In genomic region chrX:74133156-74133796, GRCh38 we compare ENCODE assay signal across 8 cellular contexts.
DNase-seq lines count a peak whose midpoint lies in the region; ATAC-seq and TF ChIP-seq lines count a peak whose summit lies in the region.

No MANE protein-coding gene starts in this region.

- H3K9me3 ChIP-seq in tibial artery, result no peaks in the 10 kb centered on the region

- DNase-seq in COLO829 (ENCODE audit: low spot score) (peak; percentile 49), HT1080 (ENCODE audit: low read depth) (peak; percentile 41), NCI-H82 treated with DMSO at 0.1 percent for 48 hours (lab: John Stamatoyannopoulos, UW; ENCODE audit: unreplicated experiment) (peak; percentile 2), kidney tubule cell (ENCODE audit: low spot score) (peak; percentile 72), tibial artery (no peak)
- no peak for DNase-seq in central memory CD8-positive, alpha-beta T cell (ENCODE audit: low spot score in 2 of 2)

- H3K27ac ChIP-seq in tibial artery, result no peak overlapping the region

- no peaks in the 10 kb centered on the region for H3K36me3 Mint-ChIP-seq in central memory CD8-positive, alpha-beta T cell (ENCODE audit: insufficient read depth)

- ATAC-seq in GM18870 (IDR thresholded peaks at IDR 0.05; ENCODE audit: unreplicated experiment) (peak; percentile 92), GM19452 (IDR thresholded peaks at IDR 0.05; ENCODE audit: unreplicated experiment) (no peak)
- ATAC-seq in central memory CD8-positive, alpha-beta T cell (replicated peaks; ENCODE audit: extremely low read depth, poor library complexity, severe bottlenecking), result peak; percentile 43

- no peaks in the 10 kb centered on the region for H3K27me3 Mint-ChIP-seq in central memory CD8-positive, alpha-beta T cell

- H3K9me3 Mint-ChIP-seq in central memory CD8-positive, alpha-beta T cell, result no peaks in the 10 kb centered on the region

- TF ChIP-seq CTCF in tibial artery (IDR thresholded peaks at IDR 0.05), result peak; percentile 52 to 63

- H3K27ac Mint-ChIP-seq in central memory CD8-positive, alpha-beta T cell (ENCODE audit: low read depth), result no peak overlapping the region

- no peaks in the 10 kb centered on the region for H3K27me3 ChIP-seq in tibial artery

- H3K4me3 ChIP-seq in tibial artery, result no peak overlapping the region

- no peaks in the 10 kb centered on the region for H3K36me3 ChIP-seq in tibial artery

- intact Hi-C loops in tibial artery (cut with DNase I; ENCODE audit: low total_unique reads), result loop anchor here (5.0 kb wide), 1 partner anchor 276 kb away; no protein-coding TSS in a partner anchor

- no peak overlapping the region for H3K4me3 Mint-ChIP-seq in central memory CD8-positive, alpha-beta T cell

- no peaks in the 10 kb centered on the region for H3K4me1 Mint-ChIP-seq in central memory CD8-positive, alpha-beta T cell

- H3K4me1 ChIP-seq in tibial artery, result no peaks in the 10 kb centered on the region

Comparison
In these comparisons a context has a peak if more than half of its experiments do, and no peak if none do; other contexts are left out.
1. DNase-seq: peak in COLO829 (single experiment), HT1080 (single experiment), NCI-H82 treated with DMSO at 0.1 percent for 48 hours (single experiment) and kidney tubule cell (single experiment); none in central memory CD8-positive, alpha-beta T cell (0 of 2) and tibial artery (0 of 2).